ENCODE assay signal across 2 cellular contexts in the genomic region with DNA sequence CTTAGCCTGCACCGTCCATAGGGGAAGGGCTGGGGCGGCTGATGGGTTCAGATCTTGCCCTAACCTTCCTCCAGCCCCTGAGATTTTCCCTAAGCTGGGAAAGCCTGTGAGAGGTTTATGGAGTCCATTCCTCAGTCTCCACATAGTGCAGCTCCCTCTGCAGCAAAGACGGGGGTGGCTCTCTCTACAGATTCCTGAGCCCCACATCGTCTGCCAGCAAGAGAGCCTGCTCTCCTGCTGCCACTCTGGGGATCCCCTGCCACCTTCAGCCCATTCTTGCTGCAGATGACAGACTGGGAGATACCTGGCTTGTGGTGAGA.
TF ChIP-seq lines count a peak whose summit lies in the region.

No MANE protein-coding gene starts in this region.

TF ChIP-seq in H1, 55 proteins besides CTCF, POLR2A, EP300 and RAD21:
- TF ChIP-seq SP2 (IDR thresholded peaks at IDR 0.05; ENCODE audit: low read length) (no peak), JUN (IDR thresholded peaks at IDR 0.05; ENCODE audit: low read depth, low read length) (no peak), TBP (IDR thresholded peaks at IDR 0.05; ENCODE audit: low read depth, low read length) (no peak), CBX8 (IDR thresholded peaks at IDR 0.05; ENCODE audit: borderline replicate concordance, low read depth, low read length) (no peak), SIRT6 (IDR thresholded peaks at IDR 0.05; ENCODE audit: low read length) (no peak), POU5F1 (IDR thresholded peaks at IDR 0.05; ENCODE audit: low read depth, low read length) (no peak), SP1 (IDR thresholded peaks at IDR 0.05; ENCODE audit: low read depth, low read length) (no peak), RNF2 (IDR thresholded peaks at IDR 0.05; ENCODE audit: borderline replicate concordance, low read depth, low read length, missing control alignments, poor library complexity, severe bottlenecking) (no peak), CTBP2 (IDR thresholded peaks at IDR 0.05; ENCODE audit: borderline replicate concordance, insufficient read depth, insufficient read length, low read length) (no peak), BACH1 (IDR thresholded peaks at IDR 0.05; ENCODE audit: low read length) (no peak), BCL11A (IDR thresholded peaks at IDR 0.05; ENCODE audit: low read depth in 2 of 2, low read length in 2 of 2) (no peak)
- TF ChIP-seq, protein P1, sequence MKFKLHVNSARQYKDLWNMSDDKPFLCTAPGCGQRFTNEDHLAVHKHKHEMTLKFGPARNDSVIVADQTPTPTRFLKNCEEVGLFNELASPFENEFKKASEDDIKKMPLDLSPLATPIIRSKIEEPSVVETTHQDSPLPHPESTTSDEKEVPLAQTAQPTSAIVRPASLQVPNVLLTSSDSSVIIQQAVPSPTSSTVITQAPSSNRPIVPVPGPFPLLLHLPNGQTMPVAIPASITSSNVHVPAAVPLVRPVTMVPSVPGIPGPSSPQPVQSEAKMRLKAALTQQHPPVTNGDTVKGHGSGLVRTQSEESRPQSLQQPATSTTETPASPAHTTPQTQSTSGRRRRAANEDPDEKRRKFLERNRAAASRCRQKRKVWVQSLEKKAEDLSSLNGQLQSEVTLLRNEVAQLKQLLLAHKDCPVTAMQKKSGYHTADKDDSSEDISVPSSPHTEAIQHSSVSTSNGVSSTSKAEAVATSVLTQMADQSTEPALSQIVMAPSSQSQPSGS (IDR thresholded peaks at IDR 0.05; ENCODE audit: low read length) = no peak

TF ChIP-seq in neural cell, 6 proteins besides CTCF, POLR2A, EP300 and RAD21:
- TF ChIP-seq MXI1 (conservative IDR thresholded peaks at IDR 0.05; ENCODE audit: poor library complexity, severe bottlenecking) (no peak), EZH2 (IDR thresholded peaks at IDR 0.05; ENCODE audit: borderline replicate concordance, insufficient read depth, low read length, poor library complexity, severe bottlenecking) (no peak), TAF1 (IDR thresholded peaks at IDR 0.05; ENCODE audit: low read depth) (no peak), SMC3 (conservative IDR thresholded peaks at IDR 0.05; ENCODE audit: poor library complexity) (no peak), POLR2AphosphoS5 (IDR thresholded peaks at IDR 0.05) (no peak)
